In genomic region chr2:45452866-45453265, GRCh38 we compare ENCODE assay signal across 15 cellular contexts.
A peak's percentile ranks its signal among the peaks of the same experiment; 100 is the strongest.
DNase-seq lines count a peak whose midpoint lies in the region; ATAC-seq and TF ChIP-seq lines count a peak whose summit lies in the region.
"Had no signal": no experiment of that assay in that cellular context is flagged by ENCODE, and none has a peak within 500 bp of the region (broad histone marks: within the 10 kb centered on the region; RNA-seq: fewer than 3 reads in every experiment).

No MANE protein-coding gene starts in this region.

- H3K4me3 ChIP-seq in heart right ventricle = no peak overlapping the region
- H3K4me3 ChIP-seq in testis = no peak overlapping the region
- no peak overlapping the region for H3K4me3 ChIP-seq in WERI-Rb-1 (ENCODE audit: low read depth, low read length)
- H3K4me3 ChIP-seq: SJCRH30 had no signal

- 70 to 73% methylated on average over 4 of the region's 4 CpGs for WGBS in heart right ventricle, 2 donors
- 70 to 71% methylated on average over 4 of the region's 4 CpGs for WGBS in testis, 2 donors

- intact Hi-C loops in heart right ventricle (cut with DNase I) (no loop called here), testis (cut with DNase I; ENCODE audit: low total_unique reads) (no loop called here)

- H3K27ac ChIP-seq in heart right ventricle (no peak overlapping the region), testis (no peak overlapping the region), WERI-Rb-1 (no peak overlapping the region)
- H3K27ac ChIP-seq: parathyroid adenoma, SJCRH30 had no signal

- ATAC-seq in heart right ventricle = peak in 6 of 8 donors; percentile 35 to 80 (median 58)
- ATAC-seq in GM19452 (IDR thresholded peaks at IDR 0.05; ENCODE audit: unreplicated experiment) = no peak
- ATAC-seq: activated CD8-positive, alpha-beta T cell treated with anti-CD3 and anti-CD28 coated beads for 36 hours; esophagus mucosa had no signal

- H3K36me3 ChIP-seq in heart right ventricle = no peaks in the 10 kb centered on the region
- no peaks in the 10 kb centered on the region for H3K36me3 ChIP-seq in testis (ENCODE audit: low read depth, missing control alignments)
- no peaks in the 10 kb centered on the region for H3K36me3 ChIP-seq in WERI-Rb-1
- H3K36me3 ChIP-seq: SJCRH30 had no signal

- H3K27me3 ChIP-seq in heart right ventricle (no peaks in the 10 kb centered on the region), testis (no peaks in the 10 kb centered on the region), WERI-Rb-1 (ENCODE audit: insufficient read depth, low read depth, severe bottlenecking) (no peaks in the 10 kb centered on the region)
- H3K27me3 ChIP-seq: SJCRH30 had no signal

- TF ChIP-seq CTCF in heart right ventricle (IDR thresholded peaks at IDR 0.05) (no peak), testis (IDR thresholded peaks at IDR 0.05) (no peak), WERI-Rb-1 (IDR thresholded peaks at IDR 0.05; ENCODE audit: low read depth, low read length) (no peak)

- TF ChIP-seq POLR2A in testis (IDR thresholded peaks at IDR 0.05) = no peak

- DNase-seq in GM03348 (ENCODE audit: low spot score) (peak; percentile 53), amniotic stem cell (lab: John Stamatoyannopoulos, UW) (peak; percentile 15), heart right ventricle (peak in 1 of 2 donors; percentile 36), testis (peak; percentile 15), WERI-Rb-1 (no peak), HuH-7.5 (ENCODE audit: low spot score) (no peak)
- DNase-seq: activated CD8-positive, alpha-beta T cell treated with anti-CD3 and anti-CD28 coated beads for 36 hours; activated effector memory CD4-positive, alpha-beta T cell treated with anti-CD3 and anti-CD28 coated beads, Interleukin-2, amount 50 U/mL, for 16 hours; cerebellar nuclear complex; H9; NCI-H2029 treated with DMSO at 0.1 percent for 48 hours; SJCRH30 had no signal

- H3K9me3 ChIP-seq in heart right ventricle (no peaks in the 10 kb centered on the region), testis (no peaks in the 10 kb centered on the region), WERI-Rb-1 (ENCODE audit: severe bottlenecking) (no peaks in the 10 kb centered on the region)
- H3K9me3 ChIP-seq: SJCRH30 had no signal

- H3K4me1 ChIP-seq in heart right ventricle (peaks cover 0 to 9% (median 0%) of the 10 kb centered on the region in 9 donors), testis (no peaks in the 10 kb centered on the region)
- H3K4me1 ChIP-seq: parathyroid adenoma, SJCRH30 had no signal

Comparison
In these comparisons a context has a peak if more than half of its experiments do, and no peak if none do; other contexts are left out.
1. DNase-seq: peak in GM03348 (single experiment), amniotic stem cell (single experiment) and testis (single experiment); none in WERI-Rb-1 (single experiment) and HuH-7.5 (single experiment).